Comparison of ENCODE assay signal across 9 cellular contexts in genomic region chr19:752652-753517, GRCh38. TPM values are rescaled to one million over a fixed set of nuclear protein-coding genes. Genes with fewer than 3 reads are reported as not detected.
A peak's percentile ranks its signal among the peaks of the same experiment; 100 is the strongest.
DNase-seq lines count a peak whose midpoint lies in the region; ATAC-seq, FAIRE-seq and TF ChIP-seq lines count a peak whose summit lies in the region.
"Had no signal": no experiment of that assay in that cellular context is flagged by ENCODE, and none has a peak within 500 bp of the region (broad histone marks: within the 10 kb centered on the region; RNA-seq: fewer than 3 reads in every experiment).

No MANE protein-coding gene starts in this region.

- H3K4me1 ChIP-seq in HepG2 (ENCODE audit: insufficient read depth, low read length), result peaks cover 45% of the 10 kb centered on the region

- no peak overlapping the region for H3K4me3 ChIP-seq in brain microvascular endothelial cell (ENCODE audit: low read depth, low read length)
- peak overlapping the region in 2 of 3 experiments; percentile 33 to 66; a peak in 4 of 6 replicates for H3K4me3 ChIP-seq in HepG2 (replicated peaks in 1 of 3; ENCODE audit: insufficient read depth in 1 of 3, low read depth in 2 of 3, low read length in 3 of 3)

- BruUV-seq in HepG2 (replicated peaks; lab: Mats Ljungman, UMichigan), result no TSS peak

- POLR2A ChIA-PET in HepG2 (lab: Yijun Ruan, JAX), result interaction anchor here (0.5 to 5.2 kb wide), 17 partner anchors 13 to 273 kb away, joined by 3 to 81 read pairs (median 4); partner anchors contain the start of genes CDC34, PALM, PTBP1 and RNF126

- TF ChIP-seq CTCF in brain microvascular endothelial cell (IDR thresholded peaks at IDR 0.05; ENCODE audit: low read depth, low read length, missing control alignments), result no peak
- TF ChIP-seq CTCF in HepG2 (CRISPR knock-in tag; IDR thresholded peaks at IDR 0.05), result no peak

- TF ChIP-seq EP300 in HepG2 (IDR thresholded peaks at IDR 0.05; ENCODE audit: low read depth in 2 of 2, low read length in 2 of 2) (peak in 1 of 2 experiments; percentile 54; a peak in 1 of 4 replicates), HepG2 (CRISPR knock-in tag; IDR thresholded peaks at IDR 0.05; ENCODE audit: borderline replicate concordance) (peak; percentile 67)

- H3K9ac ChIP-seq in HepG2 (ENCODE audit: insufficient read depth, low read depth, low read length), result no peak overlapping the region

- TF ChIP-seq RAD21 in HepG2 (CRISPR knock-in tag; IDR thresholded peaks at IDR 0.05), result no peak

- DNase-seq in Right ventricle myocardium inferior (ENCODE audit: missing footprints) (no peak), cardiac septum (ENCODE audit: low spot score) (no peak), brain microvascular endothelial cell (peak; percentile 84), HepG2 (ENCODE audit: low spot score) (peak; percentile 92), NCI-H2227 treated with DMSO at 0.1 percent for 48 hours (lab: John Stamatoyannopoulos, UW) (no peak), SKM-1 (lab: John Stamatoyannopoulos, UW; ENCODE audit: unreplicated experiment) (no peak)
- DNase-seq: DMS 273 treated with DMSO at 0.1 percent for 48 hours had no signal

- no peaks in the 10 kb centered on the region for H4K20me1 ChIP-seq in HepG2 (ENCODE audit: insufficient read depth, low read length)

- CTCF ChIA-PET in HepG2 (lab: Yijun Ruan, JAX; ENCODE audit: low intra/inter-chr PET ratio, low total read pairs), result no interaction called here

- peak; percentile 47 for FAIRE-seq in HepG2 (lab: Jason Lieb, UNC)

- no peak for TF ChIP-seq POLR2A in HepG2 (IDR thresholded peaks at IDR 0.05; ENCODE audit: insufficient read depth in 1 of 2, low read depth in 2 of 2, low read length in 2 of 2)

- no peaks in the 10 kb centered on the region for H3K79me2 ChIP-seq in HepG2 (ENCODE audit: insufficient read depth, low read length)

- peak; percentile 40 for ATAC-seq in Right ventricle myocardium inferior
- peak; percentile 76 for ATAC-seq in HepG2
- ATAC-seq in activated T-helper 17 cell treated with anti-CD3 and anti-CD28 coated beads, Interleukin-2, amount 50 U/mL, for 72 hours (replicated peaks), result no peak
- no peak for ATAC-seq in HG02763 (IDR thresholded peaks at IDR 0.05; ENCODE audit: unreplicated experiment)

- no peaks in the 10 kb centered on the region for H3K9me3 ChIP-seq in HepG2 (ENCODE audit: low read length)

- H3K36me3 ChIP-seq in brain microvascular endothelial cell (replicated peaks) (no peaks in the 10 kb centered on the region), HepG2 (replicated peaks in 1 of 2; ENCODE audit: control insufficient read depth in 1 of 2, insufficient read depth in 2 of 2, low read length in 2 of 2) (no peaks in the 10 kb centered on the region; a peak in 1 of 5 replicates)

- no peaks in the 10 kb centered on the region for H3K9me3 Mint-ChIP-seq in activated T-helper 17 cell treated with anti-CD3 and anti-CD28 coated beads, Interleukin-2, amount 50 U/mL, for 72 hours

- no peak overlapping the region for H3K27ac Mint-ChIP-seq in activated T-helper 17 cell treated with anti-CD3 and anti-CD28 coated beads, Interleukin-2, amount 50 U/mL, for 72 hours

- H3K4me3 Mint-ChIP-seq in activated T-helper 17 cell treated with anti-CD3 and anti-CD28 coated beads, Interleukin-2, amount 50 U/mL, for 72 hours, result no peak overlapping the region

- intact Hi-C loops in Right ventricle myocardium inferior (cut with DNase I), result no loop called here
- intact Hi-C loops in cardiac septum (cut with DNase I), result no loop called here
- intact Hi-C loops in HepG2 (cut with micrococcal nuclease; ENCODE audit: unreplicated experiment), result loop anchor here (2.0 kb wide), 1 partner anchor 14 kb away; no protein-coding TSS in a partner anchor

- in situ Hi-C loops in brain microvascular endothelial cell (cut with HindIII; ENCODE audit: low pct_ligation_motif_present, low sequenced_read_pairs) (no loop called here), HepG2 (cut with HindIII; ENCODE audit: extremely low pct_ligation_motif_present, low pct_unique_long_range_greater_than_20kb) (no loop called here)

- peak overlapping the region; percentile 85 for H3K4me2 ChIP-seq in HepG2 (ENCODE audit: low read depth, low read length)

- 14% methylated on average over 15 of the region's 39 CpGs for WGBS in HepG2 (ENCODE audit: low lambda C conversion rate)

- H3K27me3 Mint-ChIP-seq in activated T-helper 17 cell treated with anti-CD3 and anti-CD28 coated beads, Interleukin-2, amount 50 U/mL, for 72 hours, result no peaks in the 10 kb centered on the region

- H3K27ac ChIP-seq in brain microvascular endothelial cell, result peak overlapping the region; percentile 97
- H3K27ac ChIP-seq in HepG2 (ENCODE audit: extremely low read length, insufficient read depth, low read length), result peak overlapping the region; percentile 46

- H3K4me1 Mint-ChIP-seq in activated T-helper 17 cell treated with anti-CD3 and anti-CD28 coated beads, Interleukin-2, amount 50 U/mL, for 72 hours, result no peaks in the 10 kb centered on the region

- H3K27me3 ChIP-seq in brain microvascular endothelial cell (replicated peaks) (no peaks in the 10 kb centered on the region), HepG2 (ENCODE audit: control insufficient read depth in 1 of 2, insufficient read depth in 2 of 2, low read length in 2 of 2) (no peaks in the 10 kb centered on the region)

- no peak overlapping the region for H2AFZ ChIP-seq in HepG2 (ENCODE audit: low read length)

- H3K36me3 Mint-ChIP-seq in activated T-helper 17 cell treated with anti-CD3 and anti-CD28 coated beads, Interleukin-2, amount 50 U/mL, for 72 hours (ENCODE audit: low read depth), result no peaks in the 10 kb centered on the region

RNA-seq across cellular contexts. Expression of gene MISP, which starts 2.0 kb away (rescaled TPM):
- total RNA-seq in Right ventricle myocardium inferior (not detected), cardiac septum (not detected), HepG2 (2016; rRNA removed; fragmentation: Illumina TruSeq; extraction: Trizol) (1.1 and 1.3 TPM in 2 replicates)
- 0.30 and 0.35 TPM in 2 replicates for total RNA-seq in HepG2 (2016; cell fraction: cytosol; rRNA removed; fragmentation: Illumina TruSeq; extraction: Trizol; ENCODE audit: low read depth)
- total RNA-seq in HepG2 (2016; cell fraction: insoluble cytoplasmic fraction; rRNA removed; fragmentation: Illumina TruSeq; extraction: Trizol), result 0.77 and 1.3 TPM in 2 replicates
- total RNA-seq in HepG2 (2016; cell fraction: membrane; rRNA removed; fragmentation: Illumina TruSeq; extraction: Trizol), result 0.77 and 0.96 TPM in 2 replicates
- 0.78 and 0.99 TPM in 2 replicates for total RNA-seq in HepG2 (2016; cell fraction: nucleus; rRNA removed; fragmentation: Illumina TruSeq; extraction: Trizol)
- polyA plus RNA-seq in HepG2 (2011; rRNA removed), result 0.67 and 0.71 TPM in 2 replicates
- polyA plus RNA-seq in HepG2 (2011; cell fraction: cytosol; rRNA removed), result 0.53 and 0.71 TPM in 2 replicates
- 0.81 and 0.85 TPM in 2 replicates for polyA plus RNA-seq in HepG2 (2011; cell fraction: nucleus; rRNA removed)
- 2.1 and 3.1 TPM in 2 replicates for polyA plus RNA-seq in HepG2 (2012)
- polyA plus RNA-seq in HepG2 (2016; cell fraction: cytosol; fragmentation: Illumina TruSeq; extraction: Trizol; ENCODE audit: low read depth), result 0.23 and 0.32 TPM in 2 replicates
- 1.2 and 1.5 TPM in 2 replicates for polyA plus RNA-seq in HepG2 (2016; cell fraction: insoluble cytoplasmic fraction; fragmentation: Illumina TruSeq; extraction: Trizol; ENCODE audit: low read depth)
- 0.40 and 0.79 TPM in 2 replicates for polyA plus RNA-seq in HepG2 (2016; cell fraction: membrane; fragmentation: Illumina TruSeq; extraction: Trizol; ENCODE audit: low read depth)
- polyA plus RNA-seq in HepG2 (2016; cell fraction: nucleus; fragmentation: Illumina TruSeq; extraction: Trizol; ENCODE audit: insufficient read depth, low read depth), result 1.2 and 1.6 TPM in 2 replicates
- 1.2 and 37.0 TPM in 2 replicates for polyA minus RNA-seq in HepG2 (2011; rRNA and poly(A)+ RNA removed; ENCODE audit: low replicate concordance)
- polyA minus RNA-seq in HepG2 (2011; cell fraction: cytosol; rRNA and poly(A)+ RNA removed), result 0.62 and 0.99 TPM in 2 replicates
- polyA minus RNA-seq in HepG2 (2011; cell fraction: nucleus; rRNA and poly(A)+ RNA removed), result 0.37 and 0.39 TPM in 2 replicates
- total RNA-seq in activated T-helper 17 cell treated with anti-CD3 and anti-CD28 coated beads, Interleukin-2, amount 50 U/mL, for 72 hours, result under 1 TPM; 0.45 to 0.50 TPM

RNA-seq across cellular contexts. Expression of gene PALM, which starts 44.1 kb away (rescaled TPM):
- total RNA-seq in Right ventricle myocardium inferior, result 34.0 TPM
- total RNA-seq in cardiac septum, result 18.9 TPM
- 9.7 and 10.8 TPM in 2 replicates for total RNA-seq in HepG2 (2016; rRNA removed; fragmentation: Illumina TruSeq; extraction: Trizol)
- total RNA-seq in HepG2 (2016; cell fraction: cytosol; rRNA removed; fragmentation: Illumina TruSeq; extraction: Trizol; ENCODE audit: low read depth), result 8.3 and 10.1 TPM in 2 replicates
- 6.4 and 11.8 TPM in 2 replicates for total RNA-seq in HepG2 (2016; cell fraction: insoluble cytoplasmic fraction; rRNA removed; fragmentation: Illumina TruSeq; extraction: Trizol)
- total RNA-seq in HepG2 (2016; cell fraction: membrane; rRNA removed; fragmentation: Illumina TruSeq; extraction: Trizol), result 16.6 and 19.9 TPM in 2 replicates
- 6.7 and 6.9 TPM in 2 replicates for total RNA-seq in HepG2 (2016; cell fraction: nucleus; rRNA removed; fragmentation: Illumina TruSeq; extraction: Trizol)
- polyA plus RNA-seq in HepG2 (2011; rRNA removed), result 4.0 and 5.4 TPM in 2 replicates
- 3.7 and 4.7 TPM in 2 replicates for polyA plus RNA-seq in HepG2 (2011; cell fraction: cytosol; rRNA removed)
- 6.0 and 7.8 TPM in 2 replicates for polyA plus RNA-seq in HepG2 (2011; cell fraction: nucleus; rRNA removed)
- 12.4 and 19.1 TPM in 2 replicates for polyA plus RNA-seq in HepG2 (2012)
- polyA plus RNA-seq in HepG2 (2016; cell fraction: cytosol; fragmentation: Illumina TruSeq; extraction: Trizol; ENCODE audit: low read depth), result 9.4 and 11.9 TPM in 2 replicates
- 15.1 and 19.3 TPM in 2 replicates for polyA plus RNA-seq in HepG2 (2016; cell fraction: insoluble cytoplasmic fraction; fragmentation: Illumina TruSeq; extraction: Trizol; ENCODE audit: low read depth)
- 19.1 and 21.1 TPM in 2 replicates for polyA plus RNA-seq in HepG2 (2016; cell fraction: membrane; fragmentation: Illumina TruSeq; extraction: Trizol; ENCODE audit: low read depth)
- 18.9 and 19.6 TPM in 2 replicates for polyA plus RNA-seq in HepG2 (2016; cell fraction: nucleus; fragmentation: Illumina TruSeq; extraction: Trizol; ENCODE audit: insufficient read depth, low read depth)
- 1.1 and 5.2 TPM in 2 replicates for polyA minus RNA-seq in HepG2 (2011; rRNA and poly(A)+ RNA removed; ENCODE audit: low replicate concordance)
- polyA minus RNA-seq in HepG2 (2011; cell fraction: cytosol; rRNA and poly(A)+ RNA removed), result 5.4 and 5.6 TPM in 2 replicates
- polyA minus RNA-seq in HepG2 (2011; cell fraction: nucleus; rRNA and poly(A)+ RNA removed), result 2.2 TPM in 2 replicates
- total RNA-seq in activated T-helper 17 cell treated with anti-CD3 and anti-CD28 coated beads, Interleukin-2, amount 50 U/mL, for 72 hours, result under 1 TPM in 1 of 2 donors, not detected in 1; 0.26 TPM

RNA-seq across cellular contexts. Expression of gene PTBP1, which starts 44.4 kb away (rescaled TPM):
- 67.6 TPM for total RNA-seq in Right ventricle myocardium inferior
- total RNA-seq in cardiac septum, result 76.9 TPM
- total RNA-seq in HepG2 (2016; rRNA removed; fragmentation: Illumina TruSeq; extraction: Trizol), result 188 and 195 TPM in 2 replicates
- 49.8 and 51.1 TPM in 2 replicates for total RNA-seq in HepG2 (2016; cell fraction: cytosol; rRNA removed; fragmentation: Illumina TruSeq; extraction: Trizol; ENCODE audit: low read depth)
- 161 and 198 TPM in 2 replicates for total RNA-seq in HepG2 (2016; cell fraction: insoluble cytoplasmic fraction; rRNA removed; fragmentation: Illumina TruSeq; extraction: Trizol)
- total RNA-seq in HepG2 (2016; cell fraction: membrane; rRNA removed; fragmentation: Illumina TruSeq; extraction: Trizol), result 106 and 109 TPM in 2 replicates
- total RNA-seq in HepG2 (2016; cell fraction: nucleus; rRNA removed; fragmentation: Illumina TruSeq; extraction: Trizol), result 117 and 125 TPM in 2 replicates
- 288 and 314 TPM in 2 replicates for polyA plus RNA-seq in HepG2 (2011; rRNA removed)
- polyA plus RNA-seq in HepG2 (2011; cell fraction: cytosol; rRNA removed), result 80.5 and 107 TPM in 2 replicates
- polyA plus RNA-seq in HepG2 (2011; cell fraction: nucleus; rRNA removed), result 339 and 475 TPM in 2 replicates
- polyA plus RNA-seq in HepG2 (2012), result 291 and 347 TPM in 2 replicates
- polyA plus RNA-seq in HepG2 (2016; cell fraction: cytosol; fragmentation: Illumina TruSeq; extraction: Trizol; ENCODE audit: low read depth), result 51.1 and 55.1 TPM in 2 replicates
- 208 and 235 TPM in 2 replicates for polyA plus RNA-seq in HepG2 (2016; cell fraction: insoluble cytoplasmic fraction; fragmentation: Illumina TruSeq; extraction: Trizol; ENCODE audit: low read depth)
- polyA plus RNA-seq in HepG2 (2016; cell fraction: membrane; fragmentation: Illumina TruSeq; extraction: Trizol; ENCODE audit: low read depth), result 112 TPM in 2 replicates
- polyA plus RNA-seq in HepG2 (2016; cell fraction: nucleus; fragmentation: Illumina TruSeq; extraction: Trizol; ENCODE audit: insufficient read depth, low read depth), result 264 and 280 TPM in 2 replicates
- 302 and 434 TPM in 2 replicates for polyA minus RNA-seq in HepG2 (2011; rRNA and poly(A)+ RNA removed; ENCODE audit: low replicate concordance)
- 155 and 182 TPM in 2 replicates for polyA minus RNA-seq in HepG2 (2011; cell fraction: cytosol; rRNA and poly(A)+ RNA removed)
- 142 and 164 TPM in 2 replicates for polyA minus RNA-seq in HepG2 (2011; cell fraction: nucleus; rRNA and poly(A)+ RNA removed)
- 100 to 1,000 TPM; 405 to 726 TPM for total RNA-seq in activated T-helper 17 cell treated with anti-CD3 and anti-CD28 coated beads, Interleukin-2, amount 50 U/mL, for 72 hours

RNA-seq across cellular contexts. Expression of gene PRSS57, which starts 57.6 kb away (rescaled TPM):
- total RNA-seq in Right ventricle myocardium inferior (not detected), cardiac septum (not detected), HepG2 (2016; rRNA removed; fragmentation: Illumina TruSeq; extraction: Trizol) (not detected in 2 replicates)
- not detected in 2 replicates for total RNA-seq in HepG2 (2016; cell fraction: cytosol; rRNA removed; fragmentation: Illumina TruSeq; extraction: Trizol; ENCODE audit: low read depth)
- total RNA-seq in HepG2 (2016; cell fraction: insoluble cytoplasmic fraction; rRNA removed; fragmentation: Illumina TruSeq; extraction: Trizol), result not detected in 2 replicates
- not detected in 2 replicates for total RNA-seq in HepG2 (2016; cell fraction: membrane; rRNA removed; fragmentation: Illumina TruSeq; extraction: Trizol)
- total RNA-seq in HepG2 (2016; cell fraction: nucleus; rRNA removed; fragmentation: Illumina TruSeq; extraction: Trizol), result not detected in 2 replicates
- 0.12 and 0.20 TPM in 2 replicates for polyA plus RNA-seq in HepG2 (2011; rRNA removed)
- polyA plus RNA-seq in HepG2 (2011; cell fraction: cytosol; rRNA removed), result 0.10 and 0.20 TPM in 2 replicates
- polyA plus RNA-seq in HepG2 (2011; cell fraction: nucleus; rRNA removed), result not detected in 2 replicates
- polyA plus RNA-seq in HepG2 (2012), result 0.13 and 0.16 TPM in 2 replicates
- polyA plus RNA-seq in HepG2 (2016; cell fraction: cytosol; fragmentation: Illumina TruSeq; extraction: Trizol; ENCODE audit: low read depth), result not detected in 2 replicates
- polyA plus RNA-seq in HepG2 (2016; cell fraction: insoluble cytoplasmic fraction; fragmentation: Illumina TruSeq; extraction: Trizol; ENCODE audit: low read depth), result not detected in 2 replicates
- not detected in 2 replicates for polyA plus RNA-seq in HepG2 (2016; cell fraction: membrane; fragmentation: Illumina TruSeq; extraction: Trizol; ENCODE audit: low read depth)
- not detected in 2 replicates for polyA plus RNA-seq in HepG2 (2016; cell fraction: nucleus; fragmentation: Illumina TruSeq; extraction: Trizol; ENCODE audit: insufficient read depth, low read depth)
- not detected in 2 replicates for polyA minus RNA-seq in HepG2 (2011; rRNA and poly(A)+ RNA removed; ENCODE audit: low replicate concordance)
- polyA minus RNA-seq in HepG2 (2011; cell fraction: cytosol; rRNA and poly(A)+ RNA removed), result not detected in 2 replicates
- polyA minus RNA-seq in HepG2 (2011; cell fraction: nucleus; rRNA and poly(A)+ RNA removed), result not detected in 2 replicates
- total RNA-seq in activated T-helper 17 cell treated with anti-CD3 and anti-CD28 coated beads, Interleukin-2, amount 50 U/mL, for 72 hours, result not detected

Comparison
In these comparisons a context has a peak if more than half of its experiments do, and no peak if none do; other contexts are left out.
1. ATAC-seq: peak in Right ventricle myocardium inferior (single experiment) and HepG2 (single experiment); none in activated T-helper 17 cell treated with anti-CD3 and anti-CD28 coated beads, Interleukin-2, amount 50 U/mL, for 72 hours (single experiment) and HG02763 (single experiment).
2. DNase-seq: peak in brain microvascular endothelial cell (single experiment) and HepG2 (single experiment); none in Right ventricle myocardium inferior (single experiment), cardiac septum (single experiment), NCI-H2227 treated with DMSO at 0.1 percent for 48 hours (single experiment) and SKM-1 (single experiment).